Comparison of ENCODE assay signal across 1 cellular context in the genomic region with DNA sequence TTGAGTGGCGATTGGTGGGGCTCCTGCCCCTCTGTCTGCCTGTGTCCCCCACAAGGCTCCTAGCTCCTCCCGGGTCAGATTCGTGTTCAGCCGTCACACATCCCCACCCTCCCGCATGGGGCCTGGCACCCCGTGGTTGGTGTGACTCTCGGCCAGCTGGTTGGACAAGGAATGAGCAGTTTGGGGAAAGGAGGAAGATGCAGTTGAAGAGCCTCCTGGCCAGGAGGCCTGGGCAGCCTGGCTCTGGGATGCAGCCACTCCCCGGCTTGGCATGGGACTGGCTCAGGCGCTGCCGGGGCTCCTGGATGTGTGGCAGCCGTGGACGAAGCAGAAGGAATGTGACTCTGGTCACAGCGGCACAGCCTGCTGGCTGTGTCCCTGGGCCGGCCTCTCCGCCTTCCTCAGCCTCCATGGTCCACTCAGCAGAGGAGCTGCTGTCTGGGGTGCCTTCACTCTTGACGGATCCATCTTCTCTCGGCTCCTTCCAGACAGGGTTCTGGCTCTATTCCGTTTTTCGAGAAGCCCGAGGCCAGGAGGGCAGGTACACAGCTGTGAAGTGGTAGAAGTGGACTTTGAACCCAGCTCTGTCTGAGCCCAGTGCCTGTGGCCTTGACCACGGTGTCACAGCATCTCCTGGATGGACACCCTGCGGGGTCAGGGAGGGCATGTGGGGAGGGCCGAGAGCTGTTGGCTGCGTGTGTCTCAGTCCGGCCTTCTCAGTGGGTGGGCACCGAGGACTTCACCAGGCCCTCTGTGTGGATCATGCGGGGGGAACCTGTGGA.
TF ChIP-seq lines count a peak whose summit lies in the region.

No MANE protein-coding gene starts in this region.

TF ChIP-seq in HepG2, 621 proteins besides CTCF, POLR2A, EP300 and RAD21 (continued from another document and continues in another):
- TF ChIP-seq, protein P1, sequence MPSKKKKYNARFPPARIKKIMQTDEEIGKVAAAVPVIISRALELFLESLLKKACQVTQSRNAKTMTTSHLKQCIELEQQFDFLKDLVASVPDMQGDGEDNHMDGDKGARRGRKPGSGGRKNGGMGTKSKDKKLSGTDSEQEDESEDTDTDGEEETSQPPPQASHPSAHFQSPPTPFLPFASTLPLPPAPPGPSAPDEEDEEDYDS (CRISPR knock-in tag; IDR thresholded peaks at IDR 0.05), result 0 out of 2 replicates have a peak, but pooled peaks have one; percentile 19
- TF ChIP-seq, protein P2, sequence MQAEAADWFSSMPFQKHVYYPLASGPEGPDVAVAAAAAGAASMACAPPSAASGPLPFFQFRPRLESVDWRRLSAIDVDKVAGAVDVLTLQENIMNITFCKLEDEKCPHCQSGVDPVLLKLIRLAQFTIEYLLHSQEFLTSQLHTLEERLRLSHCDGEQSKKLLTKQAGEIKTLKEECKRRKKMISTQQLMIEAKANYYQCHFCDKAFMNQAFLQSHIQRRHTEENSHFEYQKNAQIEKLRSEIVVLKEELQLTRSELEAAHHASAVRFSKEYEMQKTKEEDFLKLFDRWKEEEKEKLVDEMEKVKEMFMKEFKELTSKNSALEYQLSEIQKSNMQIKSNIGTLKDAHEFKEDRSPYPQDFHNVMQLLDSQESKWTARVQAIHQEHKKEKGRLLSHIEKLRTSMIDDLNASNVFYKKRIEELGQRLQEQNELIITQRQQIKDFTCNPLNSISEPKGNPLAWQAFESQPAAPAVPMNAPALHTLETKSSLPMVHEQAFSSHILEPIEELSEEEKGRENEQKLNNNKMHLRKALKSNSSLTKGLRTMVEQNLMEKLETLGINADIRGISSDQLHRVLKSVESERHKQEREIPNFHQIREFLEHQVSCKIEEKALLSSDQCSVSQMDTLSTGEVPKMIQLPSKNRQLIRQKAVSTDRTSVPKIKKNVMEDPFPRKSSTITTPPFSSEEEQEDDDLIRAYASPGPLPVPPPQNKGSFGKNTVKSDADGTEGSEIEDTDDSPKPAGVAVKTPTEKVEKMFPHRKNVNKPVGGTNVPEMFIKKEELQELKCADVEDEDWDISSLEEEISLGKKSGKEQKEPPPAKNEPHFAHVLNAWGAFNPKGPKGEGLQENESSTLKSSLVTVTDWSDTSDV (CRISPR knock-in tag; IDR thresholded peaks at IDR 0.05), result no peak
- TF ChIP-seq LCORL (IDR thresholded peaks at IDR 0.05) (no peak), LCORL (CRISPR knock-in tag; IDR thresholded peaks at IDR 0.05) (peak; percentile 93), CHD2 (IDR thresholded peaks at IDR 0.05; ENCODE audit: low read depth, low read length) (no peak), HOXD1 (CRISPR knock-in tag; IDR thresholded peaks at IDR 0.05) (0 out of 2 replicates have a peak, but pooled peaks have one; percentile 64), CBFB (CRISPR knock-in tag; IDR thresholded peaks at IDR 0.05) (0 out of 2 replicates have a peak, but pooled peaks have one; percentile 34), MEIS2 (CRISPR knock-in tag; IDR thresholded peaks at IDR 0.05) (peak; percentile 86; the same call in 1 of the 2 replicates), RBM22 (optimal IDR thresholded peaks at IDR 0.05; ENCODE audit: low read length) (peak; percentile 90), ZFP1 (CRISPR knock-in tag; IDR thresholded peaks at IDR 0.05) (0 out of 2 replicates have a peak, but pooled peaks have one; percentile 43), RAD51 (IDR thresholded peaks at IDR 0.05; ENCODE audit: borderline replicate concordance) (no peak), ZNF839 (CRISPR knock-in tag; IDR thresholded peaks at IDR 0.05; ENCODE audit: borderline replicate concordance) (no peak), KMT2A (CRISPR knock-in tag; IDR thresholded peaks at IDR 0.05) (peak; percentile 72; the same call in 1 of the 2 replicates), ZNF264 (CRISPR knock-in tag; IDR thresholded peaks at IDR 0.05) (peak; percentile 53; the same call in 1 of the 2 replicates), ZNF761 (CRISPR knock-in tag; conservative IDR thresholded peaks at IDR 0.05) (0 out of 2 replicates have a peak, but pooled peaks have one; percentile 15), ZNF879 (CRISPR knock-in tag; IDR thresholded peaks at IDR 0.05) (no peak), SOX6 (IDR thresholded peaks at IDR 0.05) (no peak), SOX6 (CRISPR knock-in tag; IDR thresholded peaks at IDR 0.05) (peak; percentile 79), KDM6A (CRISPR knock-in tag; IDR thresholded peaks at IDR 0.05; ENCODE audit: low read depth) (peak; percentile 83), ZNF558 (CRISPR knock-in tag; IDR thresholded peaks at IDR 0.05; ENCODE audit: borderline replicate concordance) (no peak), NPAS2 (CRISPR knock-in tag; IDR thresholded peaks at IDR 0.05; ENCODE audit: borderline replicate concordance) (no peak), EEA1 (CRISPR knock-in tag; IDR thresholded peaks at IDR 0.05; ENCODE audit: borderline replicate concordance) (no peak), NFRKB (IDR thresholded peaks at IDR 0.05) (no peak), HDAC1 (CRISPR knock-in tag; IDR thresholded peaks at IDR 0.05) (peak; percentile 97), ZNF550 (CRISPR knock-in tag; IDR thresholded peaks at IDR 0.05; ENCODE audit: borderline replicate concordance) (no peak), ZC3H13 (CRISPR knock-in tag; IDR thresholded peaks at IDR 0.05) (no peak; the same call in 1 of the 2 replicates), ZNF629 (CRISPR knock-in tag; conservative IDR thresholded peaks at IDR 0.05) (peak; percentile 49), ETV5 (CRISPR knock-in tag; IDR thresholded peaks at IDR 0.05; ENCODE audit: borderline replicate concordance) (peak; percentile 31; the same call in 1 of the 2 replicates), ZMYM4 (CRISPR knock-in tag; IDR thresholded peaks at IDR 0.05) (peak; percentile 51), REXO4 (CRISPR knock-in tag; IDR thresholded peaks at IDR 0.05; ENCODE audit: borderline replicate concordance) (no peak), IRF2 (CRISPR knock-in tag; IDR thresholded peaks at IDR 0.05) (peak; percentile 68; the same call in 1 of the 2 replicates), ERF (CRISPR knock-in tag; IDR thresholded peaks at IDR 0.05) (peak; percentile 54; the same call in 1 of the 2 replicates), ZNF224 (CRISPR knock-in tag; IDR thresholded peaks at IDR 0.05) (no peak), ZNF605 (CRISPR knock-in tag; IDR thresholded peaks at IDR 0.05) (0 out of 2 replicates have a peak, but pooled peaks have one; percentile 65), CAMTA2 (CRISPR knock-in tag; IDR thresholded peaks at IDR 0.05; ENCODE audit: borderline replicate concordance) (no peak), HMG20A (CRISPR knock-in tag; IDR thresholded peaks at IDR 0.05; ENCODE audit: borderline replicate concordance) (peak; percentile 78; the same call in 1 of the 2 replicates), MZF1 (CRISPR knock-in tag; IDR thresholded peaks at IDR 0.05; ENCODE audit: borderline replicate concordance) (peak; percentile 65; the same call in 1 of the 2 replicates), SMC3 (IDR thresholded peaks at IDR 0.05; ENCODE audit: low read length) (no peak), ZNF501 (CRISPR knock-in tag; IDR thresholded peaks at IDR 0.05) (peak; percentile 37; the same call in 1 of the 2 replicates), REPIN1 (CRISPR knock-in tag; IDR thresholded peaks at IDR 0.05; ENCODE audit: borderline replicate concordance, low read depth) (peak; percentile 62; the same call in 1 of the 2 replicates), PAX8 (CRISPR knock-in tag; IDR thresholded peaks at IDR 0.05; ENCODE audit: borderline replicate concordance) (no peak)
- TF ChIP-seq, protein P3, sequence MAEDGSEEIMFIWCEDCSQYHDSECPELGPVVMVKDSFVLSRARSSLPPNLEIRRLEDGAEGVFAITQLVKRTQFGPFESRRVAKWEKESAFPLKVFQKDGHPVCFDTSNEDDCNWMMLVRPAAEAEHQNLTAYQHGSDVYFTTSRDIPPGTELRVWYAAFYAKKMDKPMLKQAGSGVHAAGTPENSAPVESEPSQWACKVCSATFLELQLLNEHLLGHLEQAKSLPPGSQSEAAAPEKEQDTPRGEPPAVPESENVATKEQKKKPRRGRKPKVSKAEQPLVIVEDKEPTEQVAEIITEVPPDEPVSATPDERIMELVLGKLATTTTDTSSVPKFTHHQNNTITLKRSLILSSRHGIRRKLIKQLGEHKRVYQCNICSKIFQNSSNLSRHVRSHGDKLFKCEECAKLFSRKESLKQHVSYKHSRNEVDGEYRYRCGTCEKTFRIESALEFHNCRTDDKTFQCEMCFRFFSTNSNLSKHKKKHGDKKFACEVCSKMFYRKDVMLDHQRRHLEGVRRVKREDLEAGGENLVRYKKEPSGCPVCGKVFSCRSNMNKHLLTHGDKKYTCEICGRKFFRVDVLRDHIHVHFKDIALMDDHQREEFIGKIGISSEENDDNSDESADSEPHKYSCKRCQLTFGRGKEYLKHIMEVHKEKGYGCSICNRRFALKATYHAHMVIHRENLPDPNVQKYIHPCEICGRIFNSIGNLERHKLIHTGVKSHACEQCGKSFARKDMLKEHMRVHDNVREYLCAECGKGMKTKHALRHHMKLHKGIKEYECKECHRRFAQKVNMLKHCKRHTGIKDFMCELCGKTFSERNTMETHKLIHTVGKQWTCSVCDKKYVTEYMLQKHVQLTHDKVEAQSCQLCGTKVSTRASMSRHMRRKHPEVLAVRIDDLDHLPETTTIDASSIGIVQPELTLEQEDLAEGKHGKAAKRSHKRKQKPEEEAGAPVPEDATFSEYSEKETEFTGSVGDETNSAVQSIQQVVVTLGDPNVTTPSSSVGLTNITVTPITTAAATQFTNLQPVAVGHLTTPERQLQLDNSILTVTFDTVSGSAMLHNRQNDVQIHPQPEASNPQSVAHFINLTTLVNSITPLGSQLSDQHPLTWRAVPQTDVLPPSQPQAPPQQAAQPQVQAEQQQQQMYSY (CRISPR knock-in tag; IDR thresholded peaks at IDR 0.05), result no peak
- TF ChIP-seq, protein P4, sequence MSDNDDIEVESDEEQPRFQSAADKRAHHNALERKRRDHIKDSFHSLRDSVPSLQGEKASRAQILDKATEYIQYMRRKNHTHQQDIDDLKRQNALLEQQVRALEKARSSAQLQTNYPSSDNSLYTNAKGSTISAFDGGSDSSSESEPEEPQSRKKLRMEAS (IDR thresholded peaks at IDR 0.05), result peak; percentile 77
- TF ChIP-seq, protein P5, sequence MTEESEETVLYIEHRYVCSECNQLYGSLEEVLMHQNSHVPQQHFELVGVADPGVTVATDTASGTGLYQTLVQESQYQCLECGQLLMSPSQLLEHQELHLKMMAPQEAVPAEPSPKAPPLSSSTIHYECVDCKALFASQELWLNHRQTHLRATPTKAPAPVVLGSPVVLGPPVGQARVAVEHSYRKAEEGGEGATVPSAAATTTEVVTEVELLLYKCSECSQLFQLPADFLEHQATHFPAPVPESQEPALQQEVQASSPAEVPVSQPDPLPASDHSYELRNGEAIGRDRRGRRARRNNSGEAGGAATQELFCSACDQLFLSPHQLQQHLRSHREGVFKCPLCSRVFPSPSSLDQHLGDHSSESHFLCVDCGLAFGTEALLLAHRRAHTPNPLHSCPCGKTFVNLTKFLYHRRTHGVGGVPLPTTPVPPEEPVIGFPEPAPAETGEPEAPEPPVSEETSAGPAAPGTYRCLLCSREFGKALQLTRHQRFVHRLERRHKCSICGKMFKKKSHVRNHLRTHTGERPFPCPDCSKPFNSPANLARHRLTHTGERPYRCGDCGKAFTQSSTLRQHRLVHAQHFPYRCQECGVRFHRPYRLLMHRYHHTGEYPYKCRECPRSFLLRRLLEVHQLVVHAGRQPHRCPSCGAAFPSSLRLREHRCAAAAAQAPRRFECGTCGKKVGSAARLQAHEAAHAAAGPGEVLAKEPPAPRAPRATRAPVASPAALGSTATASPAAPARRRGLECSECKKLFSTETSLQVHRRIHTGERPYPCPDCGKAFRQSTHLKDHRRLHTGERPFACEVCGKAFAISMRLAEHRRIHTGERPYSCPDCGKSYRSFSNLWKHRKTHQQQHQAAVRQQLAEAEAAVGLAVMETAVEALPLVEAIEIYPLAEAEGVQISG (CRISPR knock-in tag; IDR thresholded peaks at IDR 0.05), result peak; percentile 84
- TF ChIP-seq, protein P6, sequence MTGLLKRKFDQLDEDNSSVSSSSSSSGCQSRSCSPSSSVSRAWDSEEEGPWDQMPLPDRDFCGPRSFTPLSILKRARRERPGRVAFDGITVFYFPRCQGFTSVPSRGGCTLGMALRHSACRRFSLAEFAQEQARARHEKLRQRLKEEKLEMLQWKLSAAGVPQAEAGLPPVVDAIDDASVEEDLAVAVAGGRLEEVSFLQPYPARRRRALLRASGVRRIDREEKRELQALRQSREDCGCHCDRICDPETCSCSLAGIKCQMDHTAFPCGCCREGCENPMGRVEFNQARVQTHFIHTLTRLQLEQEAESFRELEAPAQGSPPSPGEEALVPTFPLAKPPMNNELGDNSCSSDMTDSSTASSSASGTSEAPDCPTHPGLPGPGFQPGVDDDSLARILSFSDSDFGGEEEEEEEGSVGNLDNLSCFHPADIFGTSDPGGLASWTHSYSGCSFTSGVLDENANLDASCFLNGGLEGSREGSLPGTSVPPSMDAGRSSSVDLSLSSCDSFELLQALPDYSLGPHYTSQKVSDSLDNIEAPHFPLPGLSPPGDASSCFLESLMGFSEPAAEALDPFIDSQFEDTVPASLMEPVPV (CRISPR knock-in tag; IDR thresholded peaks at IDR 0.05), result peak; percentile 45; the same call in 1 of the 2 replicates
- TF ChIP-seq, protein P7, sequence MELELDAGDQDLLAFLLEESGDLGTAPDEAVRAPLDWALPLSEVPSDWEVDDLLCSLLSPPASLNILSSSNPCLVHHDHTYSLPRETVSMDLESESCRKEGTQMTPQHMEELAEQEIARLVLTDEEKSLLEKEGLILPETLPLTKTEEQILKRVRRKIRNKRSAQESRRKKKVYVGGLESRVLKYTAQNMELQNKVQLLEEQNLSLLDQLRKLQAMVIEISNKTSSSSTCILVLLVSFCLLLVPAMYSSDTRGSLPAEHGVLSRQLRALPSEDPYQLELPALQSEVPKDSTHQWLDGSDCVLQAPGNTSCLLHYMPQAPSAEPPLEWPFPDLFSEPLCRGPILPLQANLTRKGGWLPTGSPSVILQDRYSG (CRISPR knock-in tag; IDR thresholded peaks at IDR 0.05), result no peak
- TF ChIP-seq, protein P8, sequence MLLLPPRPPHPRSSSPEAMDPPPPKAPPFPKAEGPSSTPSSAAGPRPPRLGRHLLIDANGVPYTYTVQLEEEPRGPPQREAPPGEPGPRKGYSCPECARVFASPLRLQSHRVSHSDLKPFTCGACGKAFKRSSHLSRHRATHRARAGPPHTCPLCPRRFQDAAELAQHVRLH (CRISPR knock-in tag; IDR thresholded peaks at IDR 0.05; ENCODE audit: borderline replicate concordance, low read depth), result peak; percentile 56; the same call in 1 of the 2 replicates
- TF ChIP-seq, protein P9, sequence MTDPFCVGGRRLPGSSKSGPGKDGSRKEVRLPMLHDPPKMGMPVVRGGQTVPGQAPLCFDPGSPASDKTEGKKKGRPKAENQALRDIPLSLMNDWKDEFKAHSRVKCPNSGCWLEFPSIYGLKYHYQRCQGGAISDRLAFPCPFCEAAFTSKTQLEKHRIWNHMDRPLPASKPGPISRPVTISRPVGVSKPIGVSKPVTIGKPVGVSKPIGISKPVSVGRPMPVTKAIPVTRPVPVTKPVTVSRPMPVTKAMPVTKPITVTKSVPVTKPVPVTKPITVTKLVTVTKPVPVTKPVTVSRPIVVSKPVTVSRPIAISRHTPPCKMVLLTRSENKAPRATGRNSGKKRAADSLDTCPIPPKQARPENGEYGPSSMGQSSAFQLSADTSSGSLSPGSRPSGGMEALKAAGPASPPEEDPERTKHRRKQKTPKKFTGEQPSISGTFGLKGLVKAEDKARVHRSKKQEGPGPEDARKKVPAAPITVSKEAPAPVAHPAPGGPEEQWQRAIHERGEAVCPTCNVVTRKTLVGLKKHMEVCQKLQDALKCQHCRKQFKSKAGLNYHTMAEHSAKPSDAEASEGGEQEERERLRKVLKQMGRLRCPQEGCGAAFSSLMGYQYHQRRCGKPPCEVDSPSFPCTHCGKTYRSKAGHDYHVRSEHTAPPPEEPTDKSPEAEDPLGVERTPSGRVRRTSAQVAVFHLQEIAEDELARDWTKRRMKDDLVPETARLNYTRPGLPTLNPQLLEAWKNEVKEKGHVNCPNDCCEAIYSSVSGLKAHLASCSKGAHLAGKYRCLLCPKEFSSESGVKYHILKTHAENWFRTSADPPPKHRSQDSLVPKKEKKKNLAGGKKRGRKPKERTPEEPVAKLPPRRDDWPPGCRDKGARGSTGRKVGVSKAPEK (CRISPR knock-in tag; IDR thresholded peaks at IDR 0.05; ENCODE audit: borderline replicate concordance), result no peak
